Comparison of ENCODE assay signal across 8 cellular contexts in the genomic region with DNA sequence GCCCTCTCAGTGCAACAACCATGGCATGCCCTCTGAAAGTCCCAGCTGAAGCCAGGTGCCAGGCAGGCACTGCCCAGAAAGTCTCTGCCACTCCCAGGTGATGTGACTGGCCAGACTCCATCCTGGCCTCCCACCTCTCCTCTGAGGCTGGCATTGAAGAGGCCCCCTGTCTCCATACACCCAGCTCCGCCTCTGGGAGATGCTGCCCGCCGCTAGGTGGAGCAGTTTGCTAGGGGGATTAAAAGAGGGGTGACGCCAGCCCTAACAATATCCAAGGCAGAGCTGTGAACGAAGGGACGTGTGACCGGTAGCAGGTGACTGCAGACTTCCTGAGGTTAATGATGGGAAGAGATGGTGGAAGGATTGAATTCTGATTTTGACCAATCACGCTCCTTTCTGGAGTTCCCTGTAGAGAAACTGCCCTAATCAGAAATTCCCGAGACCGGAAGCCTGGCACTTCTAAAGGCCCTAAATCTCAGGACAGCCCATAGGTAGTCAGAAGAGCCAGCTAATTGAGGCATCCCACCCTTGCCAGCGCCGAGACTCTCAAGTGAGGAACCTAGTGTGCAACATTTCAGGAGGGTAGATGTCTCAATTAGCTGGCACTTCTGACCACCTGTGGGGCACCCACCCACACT. TPM values are rescaled to one million over a fixed set of nuclear protein-coding genes. Genes with fewer than 3 reads are reported as not detected.
DNase-seq lines count a peak whose midpoint lies in the region; ATAC-seq lines count a peak whose summit lies in the region.

No MANE protein-coding gene starts in this region.

- ATAC-seq in HG03280 (IDR thresholded peaks at IDR 0.05; ENCODE audit: unreplicated experiment), result peak; percentile 47
- ATAC-seq in HG02981 (IDR thresholded peaks at IDR 0.05; ENCODE audit: unreplicated experiment), result no peak

- H3K4me1 Mint-ChIP-seq in activated CD4-positive, alpha-beta T cell treated with anti-CD3 and anti-CD28 coated beads, Interleukin-2, amount 10 ng/mL, durations not matched to agents 24 days and 14 days, result no peaks in the 10 kb centered on the region

- H3K27ac Mint-ChIP-seq in activated CD4-positive, alpha-beta T cell treated with anti-CD3 and anti-CD28 coated beads, Interleukin-2, amount 10 ng/mL, durations not matched to agents 24 days and 14 days, result no peak overlapping the region

- H3K36me3 Mint-ChIP-seq in activated CD4-positive, alpha-beta T cell treated with anti-CD3 and anti-CD28 coated beads, Interleukin-2, amount 10 ng/mL, durations not matched to agents 24 days and 14 days (ENCODE audit: low read depth), result no peaks in the 10 kb centered on the region

- H3K9me3 Mint-ChIP-seq in activated CD4-positive, alpha-beta T cell treated with anti-CD3 and anti-CD28 coated beads, Interleukin-2, amount 10 ng/mL, durations not matched to agents 24 days and 14 days, result no peaks in the 10 kb centered on the region

- no peak overlapping the region for H3K4me3 Mint-ChIP-seq in activated CD4-positive, alpha-beta T cell treated with anti-CD3 and anti-CD28 coated beads, Interleukin-2, amount 10 ng/mL, durations not matched to agents 24 days and 14 days

- intact Hi-C loops in activated CD4-positive, alpha-beta T cell treated with anti-CD3 and anti-CD28 coated beads, Interleukin-2, amount 10 ng/mL, durations not matched to agents 24 days and 14 days (cut with micrococcal nuclease), result loop anchor here (10.0 kb wide), 1 partner anchor 285 kb away; a partner anchor contains a TSS

- peaks cover 17% of the 10 kb centered on the region for H3K27me3 Mint-ChIP-seq in activated CD4-positive, alpha-beta T cell treated with anti-CD3 and anti-CD28 coated beads, Interleukin-2, amount 10 ng/mL, durations not matched to agents 24 days and 14 days

- DNase-seq in CD1c-positive myeloid dendritic cell (ENCODE audit: extremely low spot score) (peak; percentile 31), iPS-NIHi7 (ENCODE audit: extremely low spot score) (peak; percentile 64), NCI-H187 treated with DMSO at 0.1 percent for 48 hours (lab: John Stamatoyannopoulos, UW) (no peak), NCI-H226 (no peak), HPDE6-E6E7 (ENCODE audit: extremely low spot score) (no peak)
- peak; percentile 80 for DNase-seq in activated CD4-positive, alpha-beta T cell treated with anti-CD3 and anti-CD28 coated beads, Interleukin-2, amount 10 ng/mL, durations not matched to agents 24 days and 14 days

RNA-seq across cellular contexts. Expression of a gene that starts 8.3 kb away (rescaled TPM):
- 0.95 and 1.7 TPM in 2 replicates for total RNA-seq in activated CD4-positive, alpha-beta T cell treated with anti-CD3 and anti-CD28 coated beads, Interleukin-2, amount 10 ng/mL, durations not matched to agents 24 days and 14 days

Comparison
In these comparisons a context has a peak if more than half of its experiments do, and no peak if none do; other contexts are left out.
1. DNase-seq: peak in CD1c-positive myeloid dendritic cell (single experiment), activated CD4-positive, alpha-beta T cell treated with anti-CD3 and anti-CD28 coated beads, Interleukin-2, amount 10 ng/mL, durations not matched to agents 24 days and 14 days (single experiment) and iPS-NIHi7 (single experiment); none in NCI-H187 treated with DMSO at 0.1 percent for 48 hours (single experiment), NCI-H226 (single experiment) and HPDE6-E6E7 (single experiment).